ENCODE assay signal across 8 cellular contexts in genomic region chr17:27577884-27578717, GRCh38. TPM values are rescaled to one million over a fixed set of nuclear protein-coding genes. Genes with fewer than 3 reads are reported as not detected.
DNase-seq lines count a peak whose midpoint lies in the region; ATAC-seq and TF ChIP-seq lines count a peak whose summit lies in the region.
"Had no signal": no experiment of that assay in that cellular context is flagged by ENCODE, and none has a peak within 500 bp of the region (broad histone marks: within the 10 kb centered on the region; RNA-seq: fewer than 3 reads in every experiment).

No MANE protein-coding gene starts in this region.

- H3K4me1 Mint-ChIP-seq in activated CD4-positive, alpha-beta memory T cell treated with anti-CD3 and anti-CD28 coated beads, Interleukin-2, amount 10 ng/mL, durations not matched to agents 7 days and 5 days = peaks cover 73% of the 10 kb centered on the region
- H3K4me1 Mint-ChIP-seq in stimulated activated memory B cell treated with anti-CD40 and anti-IgM and Interleukin-4, amounts not matched to agents 10 μg/mL and 1 μg/mL and 100 μg/mL, for 72 hours = peaks cover 49% of the 10 kb centered on the region

- no peak for TF ChIP-seq CTCF in GM20000 (IDR thresholded peaks at IDR 0.05; ENCODE audit: extremely low read depth, missing control alignments)

- CTCF ChIA-PET in activated CD4-positive, alpha-beta memory T cell treated with anti-CD3 and anti-CD28 coated beads, Interleukin-2, amount 10 ng/mL, durations not matched to agents 7 days and 5 days (lab: Charles Lee) = interaction anchor here (0.8 to 4.6 kb wide), 6 partner anchors 8 to 122 kb away, joined by 3 to 42 read pairs (median 4); partner anchors contain the start of gene KSR1

- POLR2A ChIA-PET in activated CD4-positive, alpha-beta memory T cell treated with anti-CD3 and anti-CD28 coated beads, Interleukin-2, amount 10 ng/mL, durations not matched to agents 7 days and 5 days (lab: Charles Lee) = interaction anchor here (0.7 to 1.4 kb wide), 6 partner anchors 10 to 111 kb away, joined by 3 to 6 read pairs (median 4); no protein-coding TSS in a partner anchor

- intact Hi-C loops in left ventricle myocardium superior (cut with micrococcal nuclease) = no loop called here

- DNase-seq in GM20000 (ENCODE audit: low spot score) = peak; percentile 29
- no peak for DNase-seq in activated CD4-positive, alpha-beta memory T cell treated with anti-CD3 and anti-CD28 coated beads, Interleukin-2, amount 10 ng/mL, durations not matched to agents 7 days and 5 days
- DNase-seq in left ventricle myocardium superior = peak; percentile 51
- DNase-seq in RPMI8226 = no peak
- no peak for DNase-seq in G401 (ENCODE audit: low spot score)
- no peak for DNase-seq in stimulated activated CD4-positive, alpha-beta T cell treated with anti-CD3 and anti-CD28 coated beads, Interleukin-4, amount 100 ng/mL, for 1 hour
- DNase-seq: NCI-H526 treated with DMSO at 0.1 percent for 48 hours had no signal

- no peak overlapping the region for H3K4me3 Mint-ChIP-seq in activated CD4-positive, alpha-beta memory T cell treated with anti-CD3 and anti-CD28 coated beads, Interleukin-2, amount 10 ng/mL, durations not matched to agents 7 days and 5 days
- no peak overlapping the region for H3K4me3 Mint-ChIP-seq in stimulated activated memory B cell treated with anti-CD40 and anti-IgM and Interleukin-4, amounts not matched to agents 10 μg/mL and 1 μg/mL and 100 μg/mL, for 72 hours

- ATAC-seq in left ventricle myocardium superior = peak; percentile 93
- no peak for ATAC-seq in stimulated activated memory B cell treated with anti-CD40 and anti-IgM and Interleukin-4, amounts not matched to agents 10 μg/mL and 1 μg/mL and 100 μg/mL, for 72 hours

- H3K36me3 Mint-ChIP-seq in activated CD4-positive, alpha-beta memory T cell treated with anti-CD3 and anti-CD28 coated beads, Interleukin-2, amount 10 ng/mL, durations not matched to agents 7 days and 5 days (ENCODE audit: low read depth) = peaks cover 2% of the 10 kb centered on the region
- H3K36me3 Mint-ChIP-seq in stimulated activated memory B cell treated with anti-CD40 and anti-IgM and Interleukin-4, amounts not matched to agents 10 μg/mL and 1 μg/mL and 100 μg/mL, for 72 hours = peaks cover 3% of the 10 kb centered on the region

- peak overlapping the region; percentile 67 for H3K27ac Mint-ChIP-seq in activated CD4-positive, alpha-beta memory T cell treated with anti-CD3 and anti-CD28 coated beads, Interleukin-2, amount 10 ng/mL, durations not matched to agents 7 days and 5 days
- peak overlapping the region; percentile 25 for H3K27ac Mint-ChIP-seq in stimulated activated memory B cell treated with anti-CD40 and anti-IgM and Interleukin-4, amounts not matched to agents 10 μg/mL and 1 μg/mL and 100 μg/mL, for 72 hours

- no peaks in the 10 kb centered on the region for H3K9me3 Mint-ChIP-seq in activated CD4-positive, alpha-beta memory T cell treated with anti-CD3 and anti-CD28 coated beads, Interleukin-2, amount 10 ng/mL, durations not matched to agents 7 days and 5 days
- no peaks in the 10 kb centered on the region for H3K9me3 Mint-ChIP-seq in stimulated activated memory B cell treated with anti-CD40 and anti-IgM and Interleukin-4, amounts not matched to agents 10 μg/mL and 1 μg/mL and 100 μg/mL, for 72 hours

- no peaks in the 10 kb centered on the region for H3K27me3 Mint-ChIP-seq in activated CD4-positive, alpha-beta memory T cell treated with anti-CD3 and anti-CD28 coated beads, Interleukin-2, amount 10 ng/mL, durations not matched to agents 7 days and 5 days
- no peaks in the 10 kb centered on the region for H3K27me3 Mint-ChIP-seq in stimulated activated memory B cell treated with anti-CD40 and anti-IgM and Interleukin-4, amounts not matched to agents 10 μg/mL and 1 μg/mL and 100 μg/mL, for 72 hours

- in situ Hi-C loops in G401 (cut with HindIII; ENCODE audit: low sequenced_read_pairs) = no loop called here

RNA-seq across cellular contexts. Expression of gene LGALS9, which starts 52.9 kb away (rescaled TPM):
- total RNA-seq in activated CD4-positive, alpha-beta memory T cell treated with anti-CD3 and anti-CD28 coated beads, Interleukin-2, amount 10 ng/mL, durations not matched to agents 7 days and 5 days = 100 to 1,000 TPM; 238 to 240 TPM
- total RNA-seq in left ventricle myocardium superior = 16.9 TPM
- total RNA-seq in G401 (2014; rRNA removed; shearing (Covaris generic)) = not detected in 2 replicates

Comparison
In these comparisons a context has a peak if more than half of its experiments do, and no peak if none do; other contexts are left out.
1. DNase-seq: peak in GM20000 (single experiment) and left ventricle myocardium superior (single experiment); none in activated CD4-positive, alpha-beta memory T cell treated with anti-CD3 and anti-CD28 coated beads, Interleukin-2, amount 10 ng/mL, durations not matched to agents 7 days and 5 days (single experiment), RPMI8226 (single experiment), G401 (single experiment) and stimulated activated CD4-positive, alpha-beta T cell treated with anti-CD3 and anti-CD28 coated beads, Interleukin-4, amount 100 ng/mL, for 1 hour (single experiment).
2. RNA of gene LGALS9, which starts 52.9 kb away (total RNA-seq): 238 to 240 TPM in activated CD4-positive, alpha-beta memory T cell treated with anti-CD3 and anti-CD28 coated beads, Interleukin-2, amount 10 ng/mL, durations not matched to agents 7 days and 5 days and 16.9 TPM in left ventricle myocardium superior (single experiment); not detected in G401; every median in the first group is over 10 times any median in the second.